Comparison of ENCODE assay signal across 9 cellular contexts in genomic region chr7:1668932-1669485, GRCh38. TPM values are rescaled to one million over a fixed set of nuclear protein-coding genes. Genes with fewer than 3 reads are reported as not detected.
DNase-seq lines count a peak whose midpoint lies in the region; ATAC-seq and TF ChIP-seq lines count a peak whose summit lies in the region.
"Had no signal": no experiment of that assay in that cellular context is flagged by ENCODE, and none has a peak within 500 bp of the region (broad histone marks: within the 10 kb centered on the region; RNA-seq: fewer than 3 reads in every experiment).

No MANE protein-coding gene starts in this region.

- H3K9me3 ChIP-seq in RWPE2 (ENCODE audit: severe bottlenecking), result no peaks in the 10 kb centered on the region
- no peaks in the 10 kb centered on the region for H3K9me3 ChIP-seq in hepatocyte (ENCODE audit: low read depth)
- H3K9me3 ChIP-seq in spleen, result no peaks in the 10 kb centered on the region
- H3K9me3 ChIP-seq in prostate gland, result no peaks in the 10 kb centered on the region
- H3K9me3 ChIP-seq in gastrocnemius medialis, result no peaks in the 10 kb centered on the region

- WGBS in hepatocyte (ENCODE audit: low lambda C conversion rate, missing lambda C conversion rate), result 16% methylated on average over 22 of the region's 43 CpGs
- 5 to 20% (median 16%) methylated on average over 21 to 43 of the region's 43 CpGs for WGBS in spleen, 5 donors
- WGBS in prostate gland, result 36% methylated on average over 42 of the region's 43 CpGs

- no peaks in the 10 kb centered on the region for H3K79me2 ChIP-seq in hepatocyte

- no peak overlapping the region for H2AFZ ChIP-seq in hepatocyte

- peak; percentile 29 for DNase-seq in activated CD4-positive, CD25-positive, alpha-beta regulatory T cell treated with anti-CD3 and anti-CD28 coated beads, Interleukin-2, amount 50 U/mL, for 72 hours
- no peak for DNase-seq in activated CD4-positive, CD25-positive, alpha-beta regulatory T cell (lab: John Stamatoyannopoulos, UW)
- DNase-seq in RWPE2 (ENCODE audit: low spot score), result peak; percentile 47
- peak; percentile 37 for DNase-seq in hepatocyte (ENCODE audit: low spot score)
- peak; percentile 60 for DNase-seq in spleen
- no peak for DNase-seq in amniotic stem cell (lab: John Stamatoyannopoulos, UW)
- DNase-seq in prostate gland (ENCODE audit: low spot score), result no peak
- no peak for DNase-seq in gastrocnemius medialis
- DNase-seq: stimulated activated CD4-positive, alpha-beta T cell treated with anti-CD3 and anti-CD28 coated beads, Interleukin-15, amount 100 ng/mL, for 24 hours had no signal

- peak overlapping the region; percentile 91 for H3K4me2 ChIP-seq in hepatocyte

- in situ Hi-C loops in gastrocnemius medialis (cut with MboI; ENCODE audit: low sequenced_read_pairs in 4 of 4), result loop anchor here in 1 of 4 donors (25.0 kb wide), 1 partner anchor 543 kb away; no protein-coding TSS in a partner anchor

- ATAC-seq in RWPE2 (ENCODE audit: low read depth) (no peak), gastrocnemius medialis (no peak)

- H3K27ac ChIP-seq in RWPE2 (ENCODE audit: poor library complexity, severe bottlenecking) (no peak overlapping the region), hepatocyte (peak overlapping the region; percentile 51), spleen (no peak overlapping the region), prostate gland (no peak overlapping the region), gastrocnemius medialis (no peak overlapping the region)

- H4K20me1 ChIP-seq in hepatocyte (ENCODE audit: insufficient read depth, poor library complexity, severe bottlenecking), result peaks cover 3% of the 10 kb centered on the region

- no peaks in the 10 kb centered on the region for H3K9me2 ChIP-seq in hepatocyte (replicated peaks; ENCODE audit: insufficient read depth)

- H3K36me3 ChIP-seq in RWPE2 (ENCODE audit: low read depth) (no peaks in the 10 kb centered on the region), hepatocyte (replicated peaks; ENCODE audit: insufficient read depth, low read depth) (no peaks in the 10 kb centered on the region), spleen (no peaks in the 10 kb centered on the region), prostate gland (no peaks in the 10 kb centered on the region), gastrocnemius medialis (no peaks in the 10 kb centered on the region)

- H3K4me3 ChIP-seq in RWPE2 (ENCODE audit: severe bottlenecking), result no peak overlapping the region
- H3K4me3 ChIP-seq in hepatocyte, result no peak overlapping the region
- H3K4me3 ChIP-seq in spleen, result peak overlapping the region in 4 of 8 donors; percentile 22 to 64 (median 31)
- no peak overlapping the region for H3K4me3 ChIP-seq in prostate gland
- H3K4me3 ChIP-seq in gastrocnemius medialis, result no peak overlapping the region

- H3K27me3 ChIP-seq in RWPE2 (ENCODE audit: insufficient read depth, poor library complexity, severe bottlenecking) (peaks cover 74% of the 10 kb centered on the region), hepatocyte (peaks cover 71% of the 10 kb centered on the region), spleen (replicated peaks in 1 of 7) (peaks cover 0 to 100% (median 86%) of the 10 kb centered on the region in 7 donors), prostate gland (replicated peaks; ENCODE audit: insufficient read depth) (peaks cover 20% of the 10 kb centered on the region), gastrocnemius medialis (peaks cover 59 to 91% (median 89%) of the 10 kb centered on the region in 3 donors)

- intact Hi-C loops in spleen (cut with DNase I; ENCODE audit: low total_unique reads) (no loop called here), prostate gland (cut with DNase I) (loop anchor here (10.0 kb wide), 1 partner anchor 676 kb away; no protein-coding TSS in a partner anchor), gastrocnemius medialis (cut with DNase I; ENCODE audit: low total_unique reads) (no loop called here)

- H3K4me1 ChIP-seq in RWPE2 (ENCODE audit: insufficient read depth, poor library complexity, severe bottlenecking), result no peaks in the 10 kb centered on the region
- H3K4me1 ChIP-seq in hepatocyte (ENCODE audit: insufficient read depth), result peaks cover 36% of the 10 kb centered on the region
- peaks cover 16 to 72% (median 66%) of the 10 kb centered on the region in 6 donors for H3K4me1 ChIP-seq in spleen
- peaks cover 17% of the 10 kb centered on the region for H3K4me1 ChIP-seq in prostate gland (replicated peaks)
- peaks cover 0 to 23% of the 10 kb centered on the region in 2 donors for H3K4me1 ChIP-seq in gastrocnemius medialis

- no peak for TF ChIP-seq POLR2A in spleen (IDR thresholded peaks at IDR 0.05)
- no peak for TF ChIP-seq POLR2A in prostate gland (IDR thresholded peaks at IDR 0.05)
- no peak for TF ChIP-seq POLR2A in gastrocnemius medialis (IDR thresholded peaks at IDR 0.05)

- no peak for TF ChIP-seq CTCF in RWPE2 (IDR thresholded peaks at IDR 0.05; ENCODE audit: poor library complexity, severe bottlenecking)
- no peak for TF ChIP-seq CTCF in hepatocyte (IDR thresholded peaks at IDR 0.05; ENCODE audit: poor library complexity)
- no peak for TF ChIP-seq CTCF in spleen (IDR thresholded peaks at IDR 0.05 in 8 of 11, conservative IDR thresholded peaks at IDR 0.05 in 3 of 11)
- no peak for TF ChIP-seq CTCF in prostate gland (IDR thresholded peaks at IDR 0.05)
- TF ChIP-seq CTCF in gastrocnemius medialis (IDR thresholded peaks at IDR 0.05 in 4 of 5, conservative IDR thresholded peaks at IDR 0.05 in 1 of 5), result no peak

RNA-seq across cellular contexts. Expression of gene ELFN1, which starts 1.1 kb away (rescaled TPM):
- 2.9 and 3.6 TPM in 2 replicates for total RNA-seq in hepatocyte
- 1.3 and 5.5 TPM in 2 replicates for polyA plus RNA-seq in hepatocyte
- 1 to 10 TPM; 2.3 to 3.9 (median 2.8) TPM for total RNA-seq in spleen
- under 1 TPM; 0.22 to 0.70 (median 0.41) TPM for polyA plus RNA-seq in spleen
- 1 to 10 TPM; 2.0 to 3.0 TPM for total RNA-seq in prostate gland
- 1 to 10 TPM in 1 of 4 donors, under 1 TPM in 3; 0.12 to 1.0 (median 0.46) TPM for total RNA-seq in gastrocnemius medialis

Comparison
In these comparisons a context has a peak if more than half of its experiments do, and no peak if none do; other contexts are left out.
1. DNase-seq: peak in activated CD4-positive, CD25-positive, alpha-beta regulatory T cell treated with anti-CD3 and anti-CD28 coated beads, Interleukin-2, amount 50 U/mL, for 72 hours (single experiment), RWPE2 (single experiment), hepatocyte (single experiment) and spleen (single experiment); none in activated CD4-positive, CD25-positive, alpha-beta regulatory T cell (0 of 4), amniotic stem cell (single experiment), prostate gland (single experiment) and gastrocnemius medialis (0 of 2).